ENCODE assay signal across 25 cellular contexts in the genomic region with DNA sequence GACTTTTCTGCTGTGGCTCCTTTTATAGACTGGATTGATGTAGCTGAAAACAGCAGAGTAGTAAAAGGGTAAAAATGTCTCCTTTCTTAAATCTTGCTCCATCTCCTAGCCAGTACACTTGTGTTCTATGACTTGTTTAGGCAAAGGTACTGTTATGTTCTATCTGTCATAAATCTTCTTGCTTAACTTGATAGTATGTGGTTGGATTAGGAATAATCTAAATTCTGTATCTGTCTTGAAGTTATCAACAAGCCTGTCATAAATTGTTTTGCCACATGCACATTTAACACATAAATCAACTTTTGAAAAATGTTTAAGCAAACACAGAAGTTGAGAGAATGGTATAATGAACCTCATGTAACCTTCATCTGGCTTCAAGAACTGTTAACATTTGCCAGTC.
"Had no signal": no experiment of that assay in that cellular context is flagged by ENCODE, and none has a peak within 500 bp of the region (broad histone marks: within the 10 kb centered on the region; RNA-seq: fewer than 3 reads in every experiment).

No MANE protein-coding gene starts in this region.

- H3K9me3 ChIP-seq: MG63, SJCRH30 had no signal

- ATAC-seq: activated CD8-positive, alpha-beta T cell treated with anti-CD3 and anti-CD28 coated beads for 36 hours; Panc1 had no signal

- H3K27me3 ChIP-seq: brain microvascular endothelial cell, MG63, SJCRH30 had no signal

- H3K4me1 Mint-ChIP-seq: activated CD4-positive, alpha-beta T cell treated with anti-CD3 and anti-CD28 coated beads, Interleukin-2, amount 10 ng/mL, durations not matched to agents 24 days and 14 days; activated naive CD4-positive, alpha-beta T cell treated with anti-CD3 and anti-CD28 coated beads, Interleukin-2, amount 50 U/mL, for 24 hours; activated naive CD8-positive, alpha-beta T cell treated with anti-CD3 and anti-CD28 coated beads, Interleukin-2, amount 10 ng/mL, durations not matched to agents 7 days and 5 days had no signal

- H3K9me3 Mint-ChIP-seq: activated CD4-positive, alpha-beta T cell treated with anti-CD3 and anti-CD28 coated beads, Interleukin-2, amount 10 ng/mL, durations not matched to agents 24 days and 14 days; activated CD8-positive, alpha-beta T cell treated with anti-CD3 and anti-CD28 coated beads for 36 hours; activated naive CD4-positive, alpha-beta T cell treated with anti-CD3 and anti-CD28 coated beads, Interleukin-2, amount 50 U/mL, for 24 hours; activated naive CD8-positive, alpha-beta T cell treated with anti-CD3 and anti-CD28 coated beads, Interleukin-2, amount 10 ng/mL, durations not matched to agents 7 days and 5 days; activated T-helper 2 cell treated with anti-CD3 and anti-CD28 coated beads, Interferon-gamma antibody, Interleukin-2, Interleukin-4, amounts not matched to agents 10 μg/mL and 5 μg/mL and 100 μg/mL, durations not matched to agents 14 hours and 24 hours and 36 hours had no signal

- H3K4me3 ChIP-seq: MG63, SJCRH30 had no signal

- H3K4me3 Mint-ChIP-seq: activated CD4-positive, alpha-beta T cell treated with anti-CD3 and anti-CD28 coated beads, Interleukin-2, amount 10 ng/mL, durations not matched to agents 24 days and 14 days; activated CD8-positive, alpha-beta T cell treated with anti-CD3 and anti-CD28 coated beads for 36 hours; activated naive CD4-positive, alpha-beta T cell treated with anti-CD3 and anti-CD28 coated beads, Interleukin-2, amount 50 U/mL, for 24 hours; activated naive CD8-positive, alpha-beta T cell treated with anti-CD3 and anti-CD28 coated beads, Interleukin-2, amount 10 ng/mL, durations not matched to agents 7 days and 5 days had no signal

- H3K27me3 Mint-ChIP-seq: activated CD4-positive, alpha-beta T cell treated with anti-CD3 and anti-CD28 coated beads, Interleukin-2, amount 10 ng/mL, durations not matched to agents 24 days and 14 days; activated CD8-positive, alpha-beta T cell treated with anti-CD3 and anti-CD28 coated beads for 36 hours had no signal

- H3K4me1 ChIP-seq: SJCRH30 had no signal

- H3K36me3 ChIP-seq: brain microvascular endothelial cell, MG63, SJCRH30 had no signal

- H3K27ac ChIP-seq: brain microvascular endothelial cell, SJCRH30 had no signal

- H3K27ac Mint-ChIP-seq: activated CD4-positive, alpha-beta T cell treated with anti-CD3 and anti-CD28 coated beads, Interleukin-2, amount 10 ng/mL, durations not matched to agents 24 days and 14 days; activated CD8-positive, alpha-beta T cell treated with anti-CD3 and anti-CD28 coated beads for 36 hours; activated naive CD4-positive, alpha-beta T cell treated with anti-CD3 and anti-CD28 coated beads, Interleukin-2, amount 50 U/mL, for 24 hours; activated naive CD8-positive, alpha-beta T cell treated with anti-CD3 and anti-CD28 coated beads, Interleukin-2, amount 10 ng/mL, durations not matched to agents 7 days and 5 days; activated T-helper 2 cell treated with anti-CD3 and anti-CD28 coated beads, Interferon-gamma antibody, Interleukin-2, Interleukin-4, amounts not matched to agents 10 μg/mL and 5 μg/mL and 100 μg/mL, durations not matched to agents 14 hours and 24 hours and 36 hours had no signal

- DNase-seq: activated CD4-positive, alpha-beta T cell treated with anti-CD3 and anti-CD28 coated beads, Interleukin-2, amount 10 ng/mL, durations not matched to agents 24 days and 14 days; activated CD4-positive, alpha-beta T cell treated with anti-CD3 and anti-CD28 coated beads, Interleukin-2, amount 50 U/mL, for 4 hours; activated CD8-positive, alpha-beta T cell treated with anti-CD3 and anti-CD28 coated beads for 36 hours; activated gamma-delta T cell; activated naive CD4-positive, alpha-beta T cell treated with Interleukin-2 at 50 U/mL for 16 hours; activated naive CD8-positive, alpha-beta T cell treated with anti-CD3 and anti-CD28 coated beads, Interleukin-2, amount 10 ng/mL, durations not matched to agents 7 days and 5 days; activated T-cell treated with anti-CD3 and anti-CD28 coated beads, Interleukin-2, amount 50 U/mL, for 1 hour; brain microvascular endothelial cell; central memory CD4-positive, alpha-beta T cell; Kasumi-1; KG1; MG63; MV-4-11; NCI-H1092; NCI-H1436 treated with DMSO at 0.1 percent for 48 hours; NCI-H1694 treated with DMSO at 0.1 percent for 48 hours; NCI-H2029; NCI-H345; NCI-H524 treated with DMSO at 0.1 percent for 48 hours; SHP77; SJCRH30; T1000 had no signal

- H3K36me3 Mint-ChIP-seq: activated naive CD4-positive, alpha-beta T cell treated with anti-CD3 and anti-CD28 coated beads, Interleukin-2, amount 50 U/mL, for 24 hours; activated naive CD8-positive, alpha-beta T cell treated with anti-CD3 and anti-CD28 coated beads, Interleukin-2, amount 10 ng/mL, durations not matched to agents 7 days and 5 days had no signal
